ENCODE assay signal across 9 cellular contexts in genomic region chr6:110877154-110877564, GRCh38. TPM values are rescaled to one million over a fixed set of nuclear protein-coding genes. Genes with fewer than 3 reads are reported as not detected.
A peak's percentile ranks its signal among the peaks of the same experiment; 100 is the strongest.
DNase-seq lines count a peak whose midpoint lies in the region; ATAC-seq and TF ChIP-seq lines count a peak whose summit lies in the region.
"Had no signal": no experiment of that assay in that cellular context is flagged by ENCODE, and none has a peak within 500 bp of the region (broad histone marks: within the 10 kb centered on the region; RNA-seq: fewer than 3 reads in every experiment).

No MANE protein-coding gene starts in this region.

- H3K79me2 ChIP-seq in HCT116 (ENCODE audit: insufficient read depth, low read length) = peaks cover 77% of the 10 kb centered on the region

- H3K27ac ChIP-seq in HCT116 (ENCODE audit: low read depth, low read length) = no peak overlapping the region
- peak overlapping the region; percentile 92 to 97 (median 94) for H3K27ac ChIP-seq in gastroesophageal sphincter
- peak overlapping the region; percentile 98 for H3K27ac ChIP-seq in skeletal muscle tissue (ENCODE audit: low read depth, low read length)
- no peak overlapping the region for H3K27ac ChIP-seq in RWPE1

- H3K9me3 Mint-ChIP-seq in T-cell = no peaks in the 10 kb centered on the region

- DNase-seq in HCT116 (ENCODE audit: low read depth, low spot score) (no peak), T-cell (no peak), RWPE1 (ENCODE audit: low spot score) (no peak), islet precursor cell (no peak)
- DNase-seq: NCI-H1436 had no signal

- RAD21 ChIA-PET in HCT116 (lab: Charles Lee; ENCODE audit: low non-redundant PET in 1 of 2, low total read pairs in 2 of 2, uncharacterized antibody in 2 of 2, unreplicated experiment in 2 of 2) = no interaction called here

- BruUV-seq in HCT116 (replicated peaks; lab: Mats Ljungman, UMichigan) = no TSS peak

- H3K9me2 ChIP-seq in HCT116 (ENCODE audit: insufficient read depth) = no peaks in the 10 kb centered on the region

- H3K27ac Mint-ChIP-seq in T-cell = peak overlapping the region; percentile 88 to 89

- POLR2A ChIA-PET in HCT116 (lab: Charles Lee) = interaction anchor here (0.9 to 2.3 kb wide), 3 partner anchors 10 to 214 kb away, joined by 4 to 15 read pairs (median 4); no protein-coding TSS in a partner anchor
- POLR2A ChIA-PET in T-cell (lab: Charles Lee) = interaction anchor here (0.7 to 8.1 kb wide), 8 partner anchors 14 to 348 kb away, joined by 3 to 311 read pairs (median 4); partner anchors contain the start of genes CDK19 (in 2 of the 2) and RPF2 (in 1 of the 2)
- POLR2A ChIA-PET in RWPE1 (lab: Yijun Ruan, JAX; ENCODE audit: low non-redundant PET) = interaction anchor here (0.9 kb wide), 1 partner anchor 62 kb away, joined by 4 read pairs; the partner anchor contains the start of gene CDK19

- no peak for TF ChIP-seq RAD21 in HCT116 (IDR thresholded peaks at IDR 0.05; ENCODE audit: low read depth)

- peak overlapping the region; percentile 97 to 99 (median 98) for H3K4me3 Mint-ChIP-seq in T-cell

- H3K4me1 Mint-ChIP-seq in T-cell = peaks cover 57 to 69% (median 60%) of the 10 kb centered on the region in 3 donors

- H2AFZ ChIP-seq in HCT116 (ENCODE audit: low read depth, low read length, poor library complexity, severe bottlenecking) = no peak overlapping the region

- TF ChIP-seq POLR2A in HCT116 (IDR thresholded peaks at IDR 0.05; ENCODE audit: borderline replicate concordance, extremely low read depth, insufficient read depth, insufficient read length) (no peak), gastroesophageal sphincter (IDR thresholded peaks at IDR 0.05) (no peak)

- TF ChIP-seq EP300 in gastroesophageal sphincter (IDR thresholded peaks at IDR 0.05) = no peak

- no peak for TF ChIP-seq CTCF in HCT116 (IDR thresholded peaks at IDR 0.05 in 2 of 3, conservative IDR thresholded peaks at IDR 0.05 in 1 of 3; ENCODE audit: borderline replicate concordance in 1 of 3, insufficient read depth in 1 of 3, low read depth in 2 of 3, low read length in 2 of 3)
- no peak for TF ChIP-seq CTCF in gastroesophageal sphincter (IDR thresholded peaks at IDR 0.05)
- TF ChIP-seq CTCF in RWPE1 (conservative IDR thresholded peaks at IDR 0.05; ENCODE audit: low read depth) = no peak

- H3K9me3 ChIP-seq in HCT116 (ENCODE audit: control insufficient read depth in 1 of 2, insufficient read depth in 1 of 2, low read depth in 1 of 2, low read length in 2 of 2) (no peaks in the 10 kb centered on the region), gastroesophageal sphincter (no peaks in the 10 kb centered on the region), skeletal muscle tissue (ENCODE audit: control insufficient read depth in 3 of 3, low read length in 3 of 3) (no peaks in the 10 kb centered on the region)

- H3K27me3 Mint-ChIP-seq in T-cell = no peaks in the 10 kb centered on the region

- H3K9ac ChIP-seq in HCT116 (ENCODE audit: low read length) (peak overlapping the region; percentile 96), skeletal muscle tissue (ENCODE audit: low read depth in 1 of 3, low read length in 3 of 3) (peak overlapping the region in 2 of 3 donors; percentile 96 to 98)

- peak overlapping the region in 1 of 2 experiments; percentile 86; a peak in 1 of 4 replicates for H3K4me3 ChIP-seq in HCT116 (replicated peaks in 1 of 2; ENCODE audit: low read depth in 1 of 2, low read length in 2 of 2)
- peak overlapping the region; percentile 88 to 93 for H3K4me3 ChIP-seq in gastroesophageal sphincter
- H3K4me3 ChIP-seq in skeletal muscle tissue (ENCODE audit: low read length in 3 of 3) = peak overlapping the region; percentile 88 to 95 (median 93)

- ATAC-seq in HCT116 (no peak), T-cell (replicated peaks in 1 of 4) (no peak), gastroesophageal sphincter (no peak), HG03280 (IDR thresholded peaks at IDR 0.05; ENCODE audit: unreplicated experiment) (no peak), GM19324 (IDR thresholded peaks at IDR 0.05; ENCODE audit: low FRiP score, unreplicated experiment) (no peak)

- no peaks in the 10 kb centered on the region for H3K27me3 ChIP-seq in HCT116 (ENCODE audit: insufficient read depth, low read length)
- no peaks in the 10 kb centered on the region for H3K27me3 ChIP-seq in gastroesophageal sphincter
- no peaks in the 10 kb centered on the region for H3K27me3 ChIP-seq in skeletal muscle tissue (ENCODE audit: control insufficient read depth in 3 of 3, insufficient read depth in 3 of 3, low read length in 3 of 3)

- no peaks in the 10 kb centered on the region for H3K36me3 Mint-ChIP-seq in T-cell

- peaks cover 62% of the 10 kb centered on the region for H4K20me1 ChIP-seq in HCT116 (ENCODE audit: insufficient read depth)

- H3K4me2 ChIP-seq in HCT116 (ENCODE audit: low read length) = peak overlapping the region; percentile 89

- WGBS in gastroesophageal sphincter (ENCODE audit: low coverage in 1 of 2), 2 donors = 39 to 45% methylated on average over 8 of the region's 8 CpGs

- H3K36me3 ChIP-seq in HCT116 (ENCODE audit: control insufficient read depth in 1 of 2, insufficient read depth in 2 of 2, low read length in 2 of 2) (peaks cover 0 to 4% of the 10 kb centered on the region in 2 experiments; a peak in 1 of 4 replicates), gastroesophageal sphincter (no peaks in the 10 kb centered on the region), skeletal muscle tissue (ENCODE audit: control insufficient read depth in 3 of 3, insufficient read depth in 3 of 3, low read length in 3 of 3) (no peaks in the 10 kb centered on the region)

- CTCF ChIA-PET in HCT116 (lab: Charles Lee) (interaction anchor here (1.8 kb wide), 1 partner anchor 195 kb away, joined by 10 read pairs; no protein-coding TSS in a partner anchor), T-cell (lab: Charles Lee) (interaction anchor here (0.6 to 4.9 kb wide), 10 partner anchors 10 to 1210 kb away, joined by 3 to 63 read pairs (median 4); partner anchors contain the start of genes CDK19 (in 1 of the 2), FAM229B (in 1 of the 2), GTF3C6 (in 1 of the 2) and TUBE1 (in 1 of the 2)), RWPE1 (lab: Yijun Ruan, JAX) (interaction anchor here (1.1 to 1.8 kb wide), 2 partner anchors 195 to 349 kb away, joined by 4 to 7 read pairs; no protein-coding TSS in a partner anchor)

- H3K4me1 ChIP-seq in HCT116 (ENCODE audit: control insufficient read depth in 1 of 2, insufficient read depth in 2 of 2, low read length in 2 of 2) (peaks cover 18 to 55% of the 10 kb centered on the region in 2 experiments), gastroesophageal sphincter (peaks cover 3 to 69% (median 31%) of the 10 kb centered on the region in 3 donors), skeletal muscle tissue (ENCODE audit: control insufficient read depth in 3 of 3, insufficient read depth in 3 of 3, low read length in 3 of 3) (peaks cover 35 to 52% (median 37%) of the 10 kb centered on the region in 3 donors)

- intact Hi-C loops in HCT116 (cut with micrococcal nuclease) = loop anchor here (5.0 kb wide), 2 partner anchors 175 to 350 kb away; no protein-coding TSS in a partner anchor

TF ChIP-seq in HCT116, 20 proteins besides CTCF, POLR2A, EP300 and RAD21 (continues in another document):
- no peak for TF ChIP-seq JUND (IDR thresholded peaks at IDR 0.05)
- TF ChIP-seq POLR2AphosphoS5 (IDR thresholded peaks at IDR 0.05; ENCODE audit: low read depth, low read length) = no peak
- TF ChIP-seq TCF7L2 (IDR thresholded peaks at IDR 0.05; ENCODE audit: borderline replicate concordance, extremely low read depth, insufficient read depth, insufficient read length) = no peak
- no peak for TF ChIP-seq CEBPB (IDR thresholded peaks at IDR 0.05; ENCODE audit: low read depth)
- no peak for TF ChIP-seq ELF1 (IDR thresholded peaks at IDR 0.05; ENCODE audit: borderline replicate concordance, low read depth)
- TF ChIP-seq ZNF274 (IDR thresholded peaks at IDR 0.05; ENCODE audit: low read depth, low read length) = no peak
- no peak for TF ChIP-seq SIN3A (IDR thresholded peaks at IDR 0.05; ENCODE audit: low read depth)
- TF ChIP-seq EZH2phosphoT487 (IDR thresholded peaks at IDR 0.05; ENCODE audit: borderline replicate concordance) = no peak
- no peak for TF ChIP-seq ZBTB33 (IDR thresholded peaks at IDR 0.05; ENCODE audit: extremely low read depth, insufficient replicate concordance, low read length)

RNA-seq across cellular contexts. Expression of gene AMD1, which starts 2.6 kb away (rescaled TPM):
- 71.4 TPM for total RNA-seq in HCT116 (2021; ENCODE audit: unreplicated experiment)
- 21.0 and 27.5 TPM in 2 replicates for polyA plus RNA-seq in HCT116 (2012)
- total RNA-seq in T-cell = 100 to 1,000 TPM in 2 of 5 donors, 10 to 100 TPM in 3; 54.8 to 117 (median 57.6) TPM
- total RNA-seq in gastroesophageal sphincter = 10 to 100 TPM; 51.4 to 96.5 (median 79.0) TPM
- total RNA-seq in skeletal muscle tissue = 45.9 TPM

Comparison
In these comparisons a context has a peak if more than half of its experiments do, and no peak if none do; other contexts are left out.
1. H3K27ac ChIP-seq: peak in gastroesophageal sphincter (4 of 4) and skeletal muscle tissue (single experiment); none in HCT116 (single experiment) and RWPE1 (single experiment).